In genomic region chr10:22833781-22834180, GRCh38 we compare ENCODE assay signal across 12 cellular contexts.
"Had no signal": no experiment of that assay in that cellular context is flagged by ENCODE, and none has a peak within 500 bp of the region (broad histone marks: within the 10 kb centered on the region; RNA-seq: fewer than 3 reads in every experiment).

No MANE protein-coding gene starts in this region.

- H3K27me3 ChIP-seq: ascending aorta, breast epithelium, esophagus squamous epithelium, spleen, thyroid gland had no signal

- H3K4me1 ChIP-seq: breast epithelium, spleen, thyroid gland had no signal

- H3K36me3 ChIP-seq: ascending aorta, breast epithelium, esophagus squamous epithelium, spleen, thyroid gland had no signal

- ATAC-seq: activated T-helper 17 cell treated with anti-CD3 and anti-CD28 coated beads, Interleukin-2, amount 50 U/mL, for 72 hours; sciatic nerve; stimulated activated naive CD8-positive, alpha-beta T cell treated with anti-CD3 and anti-CD28 coated beads, Interleukin-15, amount 100 ng/mL, for 72 hours had no signal

- H3K4me3 ChIP-seq: ascending aorta, breast epithelium, esophagus squamous epithelium, spleen, thyroid gland had no signal

- DNase-seq: activated CD4-positive, alpha-beta T cell treated with anti-CD3 and anti-CD28 coated beads, Interleukin-2, amount 50 U/mL, for 4 hours; activated CD4-positive, CD25-positive, alpha-beta regulatory T cell treated with anti-CD3 and anti-CD28 coated beads, Interleukin-2, amount 50 U/mL, for 72 hours; activated naive CD4-positive, alpha-beta T cell treated with Interleukin-2 at 50 U/mL for 16 hours; esophagus squamous epithelium; glutamatergic neuron; spleen; stimulated activated naive CD8-positive, alpha-beta T cell treated with anti-CD3 and anti-CD28 coated beads, Interleukin-15, amount 100 ng/mL, for 72 hours; thyroid gland had no signal

- H3K9me3 ChIP-seq: ascending aorta, breast epithelium, esophagus squamous epithelium, spleen, thyroid gland had no signal

- H3K27ac ChIP-seq: ascending aorta, breast epithelium, esophagus squamous epithelium, spleen, thyroid gland had no signal
